ENCODE assay signal across 8 cellular contexts in the genomic region with DNA sequence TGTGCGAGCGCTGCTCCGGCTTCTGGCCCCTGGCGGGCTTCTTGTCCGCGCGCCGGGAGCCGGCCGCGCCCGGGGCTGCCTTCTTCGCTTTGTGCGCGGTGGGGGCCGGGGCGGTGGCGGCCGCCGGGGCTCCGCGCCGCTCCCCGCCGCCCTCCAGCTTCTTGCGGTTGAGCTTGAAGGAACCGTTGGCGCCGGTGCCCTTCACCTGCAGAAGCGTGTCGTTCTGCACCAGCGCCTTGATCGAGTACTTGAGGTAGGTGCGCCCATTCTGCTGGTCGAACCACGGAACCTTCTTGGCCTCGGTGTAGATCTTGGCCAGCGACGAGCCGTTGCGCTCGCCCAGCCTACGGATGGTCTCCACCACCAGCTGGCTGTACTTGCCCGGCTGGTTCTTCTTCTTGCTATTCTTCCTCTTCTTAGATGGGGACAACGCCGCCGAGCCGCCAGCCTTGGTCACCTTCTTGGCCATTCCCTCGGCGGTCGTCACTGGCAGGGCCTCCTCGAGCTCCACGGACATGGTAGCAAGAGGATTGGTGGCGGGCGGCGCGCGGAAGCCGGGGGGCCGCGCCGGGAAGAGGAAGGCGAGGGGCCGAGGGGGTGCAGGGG. TPM values are rescaled to one million over a fixed set of nuclear protein-coding genes. Genes with fewer than 3 reads are reported as not detected.
A peak's percentile ranks its signal among the peaks of the same experiment; 100 is the strongest.
DNase-seq lines count a peak whose midpoint lies in the region; ATAC-seq and TF ChIP-seq lines count a peak whose summit lies in the region.

No MANE protein-coding gene starts in this region.

- peak; percentile 4 for ATAC-seq in Right ventricle myocardium inferior
- ATAC-seq in Panc1, result 0 out of 2 replicates have a peak, but pooled peaks have one; percentile 5
- no peak for ATAC-seq in GM18861 (IDR thresholded peaks at IDR 0.05; ENCODE audit: unreplicated experiment)
- ATAC-seq in HG02885 (IDR thresholded peaks at IDR 0.05; ENCODE audit: poor library complexity, unreplicated experiment), result no peak

- peak overlapping the region; percentile 92 for H3K9ac ChIP-seq in skeletal muscle satellite cell (ENCODE audit: low read depth, low read length)

- intact Hi-C loops in Right ventricle myocardium inferior (cut with DNase I), result no loop called here
- intact Hi-C loops in cardiac septum (cut with DNase I), result no loop called here
- intact Hi-C loops in Panc1 (cut with micrococcal nuclease; ENCODE audit: unreplicated experiment), result no loop called here

- H3K4me3 ChIP-seq in Panc1 (ENCODE audit: low read depth in 2 of 2, low read length in 2 of 2), result peak overlapping the region; percentile 92 to 95
- H3K4me3 ChIP-seq in iPS-18c (ENCODE audit: insufficient read depth, low read depth, low read length), result peak overlapping the region; percentile 97
- H3K4me3 ChIP-seq in skeletal muscle satellite cell (ENCODE audit: low read length), result peak overlapping the region; percentile 98

- in situ Hi-C loops in Panc1 (cut with HindIII; ENCODE audit: low pct_unique_long_range_greater_than_20kb, low sequenced_read_pairs), result no loop called here

- TF ChIP-seq CTCF in Panc1 (IDR thresholded peaks at IDR 0.05), result no peak

- CTCF ChIA-PET in Panc1 (lab: Charles Lee), result interaction anchor here (0.6 to 1.4 kb wide), 3 partner anchors 37 to 209 kb away, joined by 3 to 4 read pairs (median 4); no protein-coding TSS in a partner anchor

- H3K9me3 ChIP-seq in Panc1 (ENCODE audit: control insufficient read depth, insufficient read depth, low read depth, low read length) (no peaks in the 10 kb centered on the region), iPS-18c (ENCODE audit: control insufficient read depth, insufficient read depth, low read length) (no peaks in the 10 kb centered on the region), skeletal muscle satellite cell (replicated peaks; ENCODE audit: low read length) (no peaks in the 10 kb centered on the region)

- H3K36me3 ChIP-seq in Panc1 (ENCODE audit: control insufficient read depth, insufficient read depth, low read length) (no peaks in the 10 kb centered on the region; the same call in 1 of the 2 replicates), skeletal muscle satellite cell (ENCODE audit: insufficient read depth, low read length) (no peaks in the 10 kb centered on the region)

- peak overlapping the region; percentile 91 for H3K27ac ChIP-seq in Panc1 (ENCODE audit: low read length)

- H3K27me3 ChIP-seq in Panc1 (ENCODE audit: control insufficient read depth, insufficient read depth, low read length), result no peaks in the 10 kb centered on the region
- no peaks in the 10 kb centered on the region for H3K27me3 ChIP-seq in skeletal muscle satellite cell (ENCODE audit: control insufficient read depth, insufficient read depth, low read length)

- BruUV-seq in Panc1 (replicated peaks; lab: Mats Ljungman, UMichigan), result TSS peak; percentile 98

- peak; percentile 76 for DNase-seq in Right ventricle myocardium inferior (ENCODE audit: missing footprints)
- no peak for DNase-seq in cardiac septum (ENCODE audit: low spot score)
- DNase-seq in Panc1 (ENCODE audit: low read depth, low spot score), result no peak
- DNase-seq in astrocyte of the hippocampus (ENCODE audit: low read depth, low spot score), result peak; percentile 66

- POLR2A ChIA-PET in Panc1 (lab: Charles Lee), result interaction anchor here (0.6 to 1.1 kb wide), 4 partner anchors 13 to 574 kb away, joined by 3 to 4 read pairs (median 4); a partner anchor contains a TSS

- peak overlapping the region; percentile 98 for H3K4me2 ChIP-seq in skeletal muscle satellite cell (ENCODE audit: low read length)

- H3K4me1 ChIP-seq in Panc1 (ENCODE audit: control insufficient read depth, insufficient read depth, low read length) (peaks cover 13% of the 10 kb centered on the region), skeletal muscle satellite cell (ENCODE audit: control insufficient read depth, insufficient read depth, low read length) (peaks cover 16% of the 10 kb centered on the region)

RNA-seq across cellular contexts. Expression of a gene that starts 36.8 kb away (rescaled TPM):
- total RNA-seq in Right ventricle myocardium inferior, result 42.3 TPM
- total RNA-seq in cardiac septum, result 32.9 TPM
- total RNA-seq in Panc1 (2021; ENCODE audit: unreplicated experiment), result 94.6 TPM
- 104 TPM for polyA plus RNA-seq in Panc1 (2012; ENCODE audit: insufficient read length)
- total RNA-seq in skeletal muscle satellite cell (2012; rRNA removed), result 11.6 and 15.7 TPM in 2 replicates

Comparison
In these comparisons a context has a peak if more than half of its experiments do, and no peak if none do; other contexts are left out.
1. DNase-seq: peak in Right ventricle myocardium inferior (single experiment) and astrocyte of the hippocampus (single experiment); none in cardiac septum (single experiment) and Panc1 (single experiment).
2. ATAC-seq: peak in Right ventricle myocardium inferior (single experiment) and Panc1 (single experiment); none in GM18861 (single experiment) and HG02885 (single experiment).
3. Peak in every context shown above with its lines, with median percentiles within 50 percentile points of each other: H3K4me3 ChIP-seq.